8 cellular contexts compared by ENCODE assay signal in the genomic region with DNA sequence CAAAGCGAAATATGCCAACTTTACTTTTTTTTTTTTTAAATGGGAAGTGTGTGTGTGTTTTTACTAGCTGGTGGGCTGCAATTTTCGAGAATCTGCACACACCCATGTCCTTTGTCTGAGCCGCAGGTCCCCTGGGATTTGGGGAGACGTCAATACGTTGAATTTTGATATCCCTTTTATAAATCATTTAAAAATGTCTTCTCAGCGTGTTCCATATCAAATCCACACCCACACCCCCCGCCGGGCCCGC. TPM values are rescaled to one million over a fixed set of nuclear protein-coding genes. Genes with fewer than 3 reads are reported as not detected.
DNase-seq lines count a peak whose midpoint lies in the region; ATAC-seq, FAIRE-seq and TF ChIP-seq lines count a peak whose summit lies in the region.

No MANE protein-coding gene starts in this region.

- no peak for ATAC-seq in activated naive CD8-positive, alpha-beta T cell treated with anti-CD3 and anti-CD28 coated beads, Interleukin-2, amount 50 U/mL, for 24 hours
- ATAC-seq in GM18498 (IDR thresholded peaks at IDR 0.05; ENCODE audit: unreplicated experiment): no peak

- peak overlapping the region; percentile 99 for H3K9ac ChIP-seq in keratinocyte (ENCODE audit: control insufficient read depth, extremely low read depth, insufficient read depth, low read length)

- H3K36me3 Mint-ChIP-seq in activated naive CD8-positive, alpha-beta T cell treated with anti-CD3 and anti-CD28 coated beads, Interleukin-2, amount 50 U/mL, for 24 hours (ENCODE audit: low read depth): peaks cover 20% of the 10 kb centered on the region

- H3K4me3 Mint-ChIP-seq in activated naive CD8-positive, alpha-beta T cell treated with anti-CD3 and anti-CD28 coated beads, Interleukin-2, amount 50 U/mL, for 24 hours: peak overlapping the region; percentile 91

- DNase-seq in A673 (ENCODE audit: low spot score): peak; percentile 90
- no peak for DNase-seq in activated naive CD8-positive, alpha-beta T cell treated with anti-CD3 and anti-CD28 coated beads, Interleukin-2, amount 50 U/mL, for 24 hours
- DNase-seq in keratinocyte (ENCODE audit: low read depth, low spot score): no peak
- no peak for DNase-seq in testis
- no peak for DNase-seq in activated CD4-positive, CD25-positive, alpha-beta regulatory T cell (lab: John Stamatoyannopoulos, UW)
- DNase-seq in AML-193 (lab: John Stamatoyannopoulos, UW): no peak

- peak overlapping the region; percentile 100 for H3K4me2 ChIP-seq in keratinocyte (ENCODE audit: control insufficient read depth, extremely low read depth, insufficient read depth, low read depth, low read length)

- TF ChIP-seq CTCF in A673 (conservative IDR thresholded peaks at IDR 0.05; ENCODE audit: low read depth, low read length) (no peak), HEK293 (tag by site-specific recombination; IDR thresholded peaks at IDR 0.05) (no peak), keratinocyte (optimal IDR thresholded peaks at IDR 0.05 in 1 of 3, IDR thresholded peaks at IDR 0.05 in 1 of 3, conservative IDR thresholded peaks at IDR 0.05 in 1 of 3; ENCODE audit: extremely low read depth in 1 of 3, insufficient read depth in 2 of 3, low read length in 3 of 3) (no peak), testis (IDR thresholded peaks at IDR 0.05) (no peak)

- dilution Hi-C loops in keratinocyte (cut with MboI; ENCODE audit: extremely low pct_ligation_motif_present, low sequenced_read_pairs): no loop called here

- peaks cover 7% of the 10 kb centered on the region for H3K27me3 Mint-ChIP-seq in activated naive CD8-positive, alpha-beta T cell treated with anti-CD3 and anti-CD28 coated beads, Interleukin-2, amount 50 U/mL, for 24 hours

- 0 to 1% methylated on average over 9 of the region's 9 CpGs for WGBS in testis, 2 donors

- no peaks in the 10 kb centered on the region for H3K36me3 ChIP-seq in A673 (ENCODE audit: insufficient read depth, low read length, poor library complexity, severe bottlenecking)
- peaks cover 0 to 10% of the 10 kb centered on the region in 2 experiments; a peak in 2 of 3 replicates for H3K36me3 ChIP-seq in HEK293 (ENCODE audit: control insufficient read depth in 2 of 2, insufficient read depth in 1 of 2, low read length in 2 of 2)
- peaks cover 0 to 4% of the 10 kb centered on the region in 2 experiments for H3K36me3 ChIP-seq in keratinocyte (ENCODE audit: control insufficient read depth in 2 of 2, extremely low read depth in 1 of 2, insufficient read depth in 2 of 2, low read length in 2 of 2)
- H3K36me3 ChIP-seq in testis (ENCODE audit: low read depth, missing control alignments): no peaks in the 10 kb centered on the region

- POLR2A ChIA-PET in A673 (lab: Charles Lee; ENCODE audit: low non-redundant PET) (no interaction called here), HEK293 (lab: Yijun Ruan, JAX) (interaction anchor here (2.7 kb wide), 1 partner anchor 19 kb away, joined by 35 read pairs; a partner anchor contains a TSS)

- CTCF ChIA-PET in A673 (lab: Charles Lee) (no interaction called here), HEK293 (lab: Yijun Ruan, JAX) (interaction anchor here (0.6 to 0.8 kb wide), 2 partner anchors 56 to 242 kb away, joined by 3 to 4 read pairs; no protein-coding TSS in a partner anchor)

- no peaks in the 10 kb centered on the region for H3K9me1 ChIP-seq in keratinocyte (ENCODE audit: control insufficient read depth, extremely low read depth, insufficient read depth, low read length)

- H3K27ac ChIP-seq in A673 (ENCODE audit: low read depth, low read length, poor library complexity, severe bottlenecking) (peak overlapping the region; percentile 100), HEK293 (ENCODE audit: extremely low read depth, low read depth, low read length) (peak overlapping the region; percentile 79), keratinocyte (ENCODE audit: control insufficient read depth, insufficient read depth, low read length) (peak overlapping the region; percentile 90), testis (peak overlapping the region; percentile 99)

- peaks cover 13% of the 10 kb centered on the region for H3K9me3 Mint-ChIP-seq in activated naive CD8-positive, alpha-beta T cell treated with anti-CD3 and anti-CD28 coated beads, Interleukin-2, amount 50 U/mL, for 24 hours

- FAIRE-seq in keratinocyte (lab: Jason Lieb, UNC): no peak

- BruUV-seq in A673 (replicated peaks; lab: Mats Ljungman, UMichigan): no TSS peak

- H3K79me2 ChIP-seq in keratinocyte (ENCODE audit: control insufficient read depth, insufficient read depth, low read length): peaks cover 14% of the 10 kb centered on the region

- intact Hi-C loops in A673 (cut with micrococcal nuclease; ENCODE audit: unreplicated experiment): loop anchor here (2.0 kb wide), 1 partner anchor 18 kb away; a partner anchor contains a TSS
- intact Hi-C loops in testis (cut with DNase I; ENCODE audit: low total_unique reads): no loop called here

- H3K9me3 ChIP-seq in A673 (ENCODE audit: low read depth, low read length, poor library complexity, severe bottlenecking) (no peaks in the 10 kb centered on the region), HEK293 (ENCODE audit: control insufficient read depth, insufficient read depth, low read depth, low read length) (no peaks in the 10 kb centered on the region), keratinocyte (ENCODE audit: control insufficient read depth, low read depth, low read length) (no peaks in the 10 kb centered on the region), testis (no peaks in the 10 kb centered on the region)

- TF ChIP-seq POLR2A in testis (IDR thresholded peaks at IDR 0.05): no peak

- H3K4me1 Mint-ChIP-seq in activated naive CD8-positive, alpha-beta T cell treated with anti-CD3 and anti-CD28 coated beads, Interleukin-2, amount 50 U/mL, for 24 hours: peaks cover 37% of the 10 kb centered on the region

- peak overlapping the region; percentile 99 for H3K27ac Mint-ChIP-seq in activated naive CD8-positive, alpha-beta T cell treated with anti-CD3 and anti-CD28 coated beads, Interleukin-2, amount 50 U/mL, for 24 hours

- H3K27me3 ChIP-seq in A673 (replicated peaks; ENCODE audit: insufficient read depth, low read depth, low read length, poor library complexity) (no peaks in the 10 kb centered on the region), keratinocyte (ENCODE audit: control insufficient read depth, extremely low read depth, insufficient read depth, low read length) (no peaks in the 10 kb centered on the region), testis (no peaks in the 10 kb centered on the region)

- peak overlapping the region; percentile 99 for H2AFZ ChIP-seq in keratinocyte (ENCODE audit: control insufficient read depth, low read length)

- no peaks in the 10 kb centered on the region for H4K20me1 ChIP-seq in keratinocyte (ENCODE audit: control insufficient read depth, extremely low read depth, insufficient read depth, low read length)

- peak overlapping the region; percentile 88 for H3K4me3 ChIP-seq in A673 (ENCODE audit: low read depth, low read length, poor library complexity, severe bottlenecking)
- H3K4me3 ChIP-seq in HEK293 (ENCODE audit: low read depth, low read length): peak overlapping the region; percentile 95
- peak overlapping the region; percentile 74 to 97 (median 97) for H3K4me3 ChIP-seq in keratinocyte (ENCODE audit: control insufficient read depth in 2 of 3, extremely low read depth in 1 of 3, insufficient read depth in 2 of 3, low read depth in 1 of 3, low read length in 3 of 3)
- H3K4me3 ChIP-seq in testis: peak overlapping the region; percentile 78 to 94

- H3K4me1 ChIP-seq in A673 (ENCODE audit: insufficient read depth, low read length, poor library complexity, severe bottlenecking) (peaks cover 4% of the 10 kb centered on the region), HEK293 (ENCODE audit: control insufficient read depth, insufficient read depth, low read length) (no peaks in the 10 kb centered on the region), keratinocyte (ENCODE audit: control insufficient read depth, extremely low read depth, insufficient read depth, low read length) (peaks cover 5% of the 10 kb centered on the region), testis (peaks cover 4% of the 10 kb centered on the region)

TF ChIP-seq in HEK293, 187 proteins besides CTCF, POLR2A, EP300 and RAD21 (continues in another document):
- TF ChIP-seq ZNF549 (tag by site-specific recombination; IDR thresholded peaks at IDR 0.05): no peak
- TF ChIP-seq, protein P1, sequence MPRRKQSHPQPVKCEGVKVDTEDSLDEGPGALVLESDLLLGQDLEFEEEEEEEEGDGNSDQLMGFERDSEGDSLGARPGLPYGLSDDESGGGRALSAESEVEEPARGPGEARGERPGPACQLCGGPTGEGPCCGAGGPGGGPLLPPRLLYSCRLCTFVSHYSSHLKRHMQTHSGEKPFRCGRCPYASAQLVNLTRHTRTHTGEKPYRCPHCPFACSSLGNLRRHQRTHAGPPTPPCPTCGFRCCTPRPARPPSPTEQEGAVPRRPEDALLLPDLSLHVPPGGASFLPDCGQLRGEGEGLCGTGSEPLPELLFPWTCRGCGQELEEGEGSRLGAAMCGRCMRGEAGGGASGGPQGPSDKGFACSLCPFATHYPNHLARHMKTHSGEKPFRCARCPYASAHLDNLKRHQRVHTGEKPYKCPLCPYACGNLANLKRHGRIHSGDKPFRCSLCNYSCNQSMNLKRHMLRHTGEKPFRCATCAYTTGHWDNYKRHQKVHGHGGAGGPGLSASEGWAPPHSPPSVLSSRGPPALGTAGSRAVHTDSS (tag by site-specific recombination; IDR thresholded peaks at IDR 0.05): no peak
- no peak for TF ChIP-seq ZNF146 (tag by site-specific recombination; IDR thresholded peaks at IDR 0.05)

RNA-seq across cellular contexts. Expression of a gene that starts 0.4 kb away (rescaled TPM):
- total RNA-seq in A673 (2021): 10.5 and 11.5 TPM in 2 replicates
- polyA plus RNA-seq in keratinocyte: 7.1 to 7.8 TPM (median 7.4 TPM) in 3 replicates
- 0.26 TPM for polyA plus RNA-seq in keratinocyte (2011; ENCODE audit: low read depth)
- 4.8 and 6.0 TPM in 2 replicates for polyA plus RNA-seq in keratinocyte (2011; cell fraction: cytosol; rRNA removed)
- polyA plus RNA-seq in keratinocyte (2011; cell fraction: nucleus; rRNA removed): 5.9 and 6.9 TPM in 2 replicates
- polyA plus RNA-seq in keratinocyte (2012; ENCODE audit: low replicate concordance): 6.1 and 11.3 TPM in 2 replicates
- polyA minus RNA-seq in keratinocyte: 0.80 to 3.5 TPM (median 1.6 TPM) in 3 replicates
- polyA minus RNA-seq in keratinocyte (2011; cell fraction: cytosol; rRNA and poly(A)+ RNA removed): 4.4 TPM
- 0.95 and 2.1 TPM in 2 replicates for polyA minus RNA-seq in keratinocyte (2011; cell fraction: nucleus; rRNA and poly(A)+ RNA removed)
- total RNA-seq in testis: 10 to 100 TPM; 46.1 to 60.0 TPM
- polyA plus RNA-seq in testis (ENCODE audit: insufficient read depth, low read depth, low replicate concordance): 234 TPM

RNA-seq across cellular contexts. Expression of a gene that starts 19.0 kb away (rescaled TPM):
- total RNA-seq in A673 (2021) (98.7 and 107 TPM in 2 replicates), testis (100 to 1,000 TPM; 109 to 136 TPM)
- polyA plus RNA-seq in keratinocyte (28.6 to 52.7 TPM (median 44.4 TPM) in 3 replicates), testis (ENCODE audit: insufficient read depth, low read depth, low replicate concordance) (73.2 TPM)
- polyA plus RNA-seq in keratinocyte (2011; ENCODE audit: low read depth): 198 TPM
- 30.6 and 41.7 TPM in 2 replicates for polyA plus RNA-seq in keratinocyte (2011; cell fraction: cytosol; rRNA removed)
- polyA plus RNA-seq in keratinocyte (2011; cell fraction: nucleus; rRNA removed): 72.5 and 88.7 TPM in 2 replicates
- polyA plus RNA-seq in keratinocyte (2012; ENCODE audit: low replicate concordance): 42.2 and 47.9 TPM in 2 replicates
- 14.9 to 30.8 TPM (median 15.9 TPM) in 3 replicates for polyA minus RNA-seq in keratinocyte
- 33.0 TPM for polyA minus RNA-seq in keratinocyte (2011; cell fraction: cytosol; rRNA and poly(A)+ RNA removed)
- polyA minus RNA-seq in keratinocyte (2011; cell fraction: nucleus; rRNA and poly(A)+ RNA removed): 62.8 and 63.6 TPM in 2 replicates
